ENCODE assay signal across 24 cellular contexts in the genomic region with DNA sequence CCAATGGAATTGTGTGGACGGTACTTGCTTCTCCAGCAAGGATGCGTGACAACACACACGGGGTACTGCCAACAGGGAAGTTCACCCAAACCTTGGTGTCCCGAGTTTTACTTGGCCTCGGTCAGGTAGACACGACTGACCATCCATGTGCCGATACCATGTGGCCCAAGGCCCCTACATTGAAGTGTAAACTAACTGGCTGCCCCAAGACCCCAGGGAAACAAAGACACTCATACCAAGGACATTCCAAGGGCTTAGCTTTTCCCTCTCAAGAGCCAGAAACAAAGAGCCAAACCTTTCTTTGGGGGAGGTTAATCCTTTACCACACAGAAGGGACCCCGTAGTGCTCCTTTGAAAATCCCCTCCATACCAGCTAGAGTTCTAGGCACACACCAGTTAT.
DNase-seq lines count a peak whose midpoint lies in the region; ATAC-seq and TF ChIP-seq lines count a peak whose summit lies in the region.
"Had no signal": no experiment of that assay in that cellular context is flagged by ENCODE, and none has a peak within 500 bp of the region (broad histone marks: within the 10 kb centered on the region; RNA-seq: fewer than 3 reads in every experiment).

No MANE protein-coding gene starts in this region.

- ATAC-seq in RWPE2 (ENCODE audit: low read depth): no peak
- no peak for ATAC-seq in HG02571 (IDR thresholded peaks at IDR 0.05; ENCODE audit: unreplicated experiment)
- ATAC-seq: HCT116, Panc1, SK-N-SH treated with all-trans-retinoic acid at 6 μM for 48 hours had no signal

- WGBS in spleen, 5 donors: 78 to 94% (median 89%) methylated on average over 8 of the region's 8 CpGs
- 50 to 82% methylated on average over 1 to 8 of the region's 8 CpGs for WGBS in transverse colon (ENCODE audit: low coverage in 1 of 2), 2 donors

- H3K27ac ChIP-seq in RWPE2 (ENCODE audit: poor library complexity, severe bottlenecking) (no peak overlapping the region), spleen (no peak overlapping the region), transverse colon (no peak overlapping the region)
- H3K27ac ChIP-seq: BLaER1 treated with 17β-estradiol and CSF1 and Interleukin-3, amounts not matched to agents 10 nM and 100 nM; GM23248; KMS-11; RWPE1 had no signal

- intact Hi-C loops in spleen (cut with DNase I; ENCODE audit: low total_unique reads): no loop called here
- intact Hi-C loops in transverse colon (cut with DNase I; ENCODE audit: low total_unique reads): no loop called here

- peak; percentile 72 for DNase-seq in H7
- peak; percentile 19 for DNase-seq in RWPE2 (ENCODE audit: low spot score)
- DNase-seq in iPS-NIHi11 (ENCODE audit: low spot score): peak; percentile 49
- DNase-seq in spleen: peak; percentile 10
- DNase-seq in NCI-H1092 (lab: John Stamatoyannopoulos, UW): no peak
- DNase-seq in transverse colon: no peak
- DNase-seq in HK-2 (ENCODE audit: unreplicated experiment): no peak
- DNase-seq: AML-193; CD4-positive, alpha-beta T cell; GM23248; IMR-90; MM.1S; NCI-H1417 treated with DMSO at 0.1 percent for 48 hours; NCI-H1694 treated with DMSO at 0.1 percent for 48 hours; NCI-H2081; NCI-H2227 treated with DMSO at 0.1 percent for 48 hours; NCI-H526 treated with DMSO at 0.1 percent for 48 hours had no signal

- no peak for TF ChIP-seq POLR2A in spleen (IDR thresholded peaks at IDR 0.05)
- no peak for TF ChIP-seq POLR2A in transverse colon (IDR thresholded peaks at IDR 0.05)

- H3K27me3 ChIP-seq in H7 (ENCODE audit: control insufficient read depth, insufficient read depth, low read length) (peaks cover 4% of the 10 kb centered on the region), RWPE2 (ENCODE audit: insufficient read depth, poor library complexity, severe bottlenecking) (peaks cover 18% of the 10 kb centered on the region), spleen (replicated peaks in 1 of 7) (peaks cover 0 to 14% (median 0%) of the 10 kb centered on the region in 7 donors), transverse colon (peaks cover 29% of the 10 kb centered on the region)
- H3K27me3 ChIP-seq: BLaER1 treated with 17β-estradiol and CSF1 and Interleukin-3, amounts not matched to agents 10 nM and 100 nM had no signal

- TF ChIP-seq CTCF in RWPE2 (IDR thresholded peaks at IDR 0.05; ENCODE audit: poor library complexity, severe bottlenecking): no peak
- TF ChIP-seq CTCF in spleen (IDR thresholded peaks at IDR 0.05 in 8 of 11, conservative IDR thresholded peaks at IDR 0.05 in 3 of 11): no peak
- TF ChIP-seq CTCF in transverse colon (IDR thresholded peaks at IDR 0.05): no peak

- in situ Hi-C loops in transverse colon (cut with MboI; ENCODE audit: low pct_ligation_motif_present in 1 of 4, low pct_unique_long_range_greater_than_20kb in 1 of 4, low sequenced_read_pairs in 3 of 4): no loop called here

- no peak for TF ChIP-seq EP300 in transverse colon (IDR thresholded peaks at IDR 0.05; ENCODE audit: low read depth)

- no peaks in the 10 kb centered on the region for H3K4me1 ChIP-seq in RWPE2 (ENCODE audit: insufficient read depth, poor library complexity, severe bottlenecking)
- no peaks in the 10 kb centered on the region for H3K4me1 ChIP-seq in spleen
- H3K4me1 ChIP-seq in transverse colon: peaks cover 0 to 10% (median 0%) of the 10 kb centered on the region in 4 donors

- no peaks in the 10 kb centered on the region for H3K36me3 ChIP-seq in H7 (replicated peaks; ENCODE audit: control insufficient read depth, insufficient read depth, low read length)
- H3K36me3 ChIP-seq in RWPE2 (ENCODE audit: low read depth): no peaks in the 10 kb centered on the region
- H3K36me3 ChIP-seq in spleen: no peaks in the 10 kb centered on the region
- no peaks in the 10 kb centered on the region for H3K36me3 ChIP-seq in transverse colon
- H3K36me3 ChIP-seq: BLaER1 treated with 17β-estradiol and CSF1 and Interleukin-3, amounts not matched to agents 10 nM and 100 nM had no signal

- H3K9me3 ChIP-seq in RWPE2 (ENCODE audit: severe bottlenecking) (no peaks in the 10 kb centered on the region), spleen (peaks cover 0 to 6% (median 0%) of the 10 kb centered on the region in 8 donors), transverse colon (no peaks in the 10 kb centered on the region)

- no peak overlapping the region for H3K4me3 ChIP-seq in H7 (ENCODE audit: insufficient read depth, low read depth, low read length)
- no peak overlapping the region for H3K4me3 ChIP-seq in RWPE2 (ENCODE audit: severe bottlenecking)
- H3K4me3 ChIP-seq in spleen: no peak overlapping the region
- no peak overlapping the region for H3K4me3 ChIP-seq in transverse colon
- H3K4me3 ChIP-seq: BLaER1 treated with 17β-estradiol and CSF1 and Interleukin-3, amounts not matched to agents 10 nM and 100 nM; GM23248 had no signal

Comparison
In these comparisons a context has a peak if more than half of its experiments do, and no peak if none do; other contexts are left out.
1. DNase-seq: peak in H7 (single experiment), RWPE2 (single experiment), iPS-NIHi11 (single experiment) and spleen (single experiment); none in NCI-H1092 (single experiment), transverse colon (single experiment) and HK-2 (single experiment).